In the genomic region with DNA sequence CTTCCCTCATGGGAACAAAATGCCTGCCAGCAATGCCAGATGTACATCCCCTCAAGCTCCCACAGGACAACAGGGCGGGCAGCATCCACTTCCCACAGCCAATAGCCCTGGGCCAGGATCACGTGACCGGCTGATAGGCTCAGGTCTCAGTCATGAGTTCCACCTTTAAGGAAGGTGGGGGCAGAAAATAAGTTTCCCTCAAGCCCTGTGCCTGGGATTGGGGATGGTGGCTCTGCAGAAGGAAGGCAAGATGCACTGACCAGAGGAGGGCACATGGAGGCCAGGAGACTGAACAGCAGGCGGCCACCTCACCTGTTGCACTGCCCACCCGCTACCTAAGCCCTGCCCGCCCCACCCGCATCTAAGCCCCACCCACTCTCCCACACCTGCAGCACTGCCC, we compare ENCODE assay signal across 2 cellular contexts.
TF ChIP-seq lines count a peak whose summit lies in the region.

No MANE protein-coding gene starts in this region.

TF ChIP-seq in IMR-90, 13 proteins besides CTCF, POLR2A, EP300 and RAD21:
- TF ChIP-seq BHLHE40 (IDR thresholded peaks at IDR 0.05; ENCODE audit: low read depth, low read length) (no peak), FOS (IDR thresholded peaks at IDR 0.05; ENCODE audit: low read depth, low read length) (no peak), MXI1 (IDR thresholded peaks at IDR 0.05; ENCODE audit: borderline replicate concordance, low read depth, low read length) (no peak), MAZ (IDR thresholded peaks at IDR 0.05; ENCODE audit: borderline replicate concordance, low read depth, low read length) (no peak), CHD1 (IDR thresholded peaks at IDR 0.05; ENCODE audit: low read depth, low read length) (no peak), NFE2L2 (IDR thresholded peaks at IDR 0.05; ENCODE audit: low read depth, low read length) (no peak), RCOR1 (IDR thresholded peaks at IDR 0.05; ENCODE audit: insufficient replicate concordance, low read length) (no peak), CEBPB (IDR thresholded peaks at IDR 0.05; ENCODE audit: low read depth, low read length) (no peak), RFX5 (IDR thresholded peaks at IDR 0.05; ENCODE audit: low read depth, low read length) (no peak), SMC3 (IDR thresholded peaks at IDR 0.05; ENCODE audit: low read depth, low read length) (no peak), MAFK (IDR thresholded peaks at IDR 0.05; ENCODE audit: low read depth, low read length) (no peak)
- TF ChIP-seq, protein P1, sequence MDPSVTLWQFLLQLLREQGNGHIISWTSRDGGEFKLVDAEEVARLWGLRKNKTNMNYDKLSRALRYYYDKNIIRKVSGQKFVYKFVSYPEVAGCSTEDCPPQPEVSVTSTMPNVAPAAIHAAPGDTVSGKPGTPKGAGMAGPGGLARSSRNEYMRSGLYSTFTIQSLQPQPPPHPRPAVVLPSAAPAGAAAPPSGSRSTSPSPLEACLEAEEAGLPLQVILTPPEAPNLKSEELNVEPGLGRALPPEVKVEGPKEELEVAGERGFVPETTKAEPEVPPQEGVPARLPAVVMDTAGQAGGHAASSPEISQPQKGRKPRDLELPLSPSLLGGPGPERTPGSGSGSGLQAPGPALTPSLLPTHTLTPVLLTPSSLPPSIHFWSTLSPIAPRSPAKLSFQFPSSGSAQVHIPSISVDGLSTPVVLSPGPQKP (IDR thresholded peaks at IDR 0.05; ENCODE audit: borderline replicate concordance, low read depth, low read length), result no peak
- TF ChIP-seq, protein P2, sequence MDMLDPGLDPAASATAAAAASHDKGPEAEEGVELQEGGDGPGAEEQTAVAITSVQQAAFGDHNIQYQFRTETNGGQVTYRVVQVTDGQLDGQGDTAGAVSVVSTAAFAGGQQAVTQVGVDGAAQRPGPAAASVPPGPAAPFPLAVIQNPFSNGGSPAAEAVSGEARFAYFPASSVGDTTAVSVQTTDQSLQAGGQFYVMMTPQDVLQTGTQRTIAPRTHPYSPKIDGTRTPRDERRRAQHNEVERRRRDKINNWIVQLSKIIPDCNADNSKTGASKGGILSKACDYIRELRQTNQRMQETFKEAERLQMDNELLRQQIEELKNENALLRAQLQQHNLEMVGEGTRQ (IDR thresholded peaks at IDR 0.05; ENCODE audit: low read depth, low read length), result no peak

TF ChIP-seq in WTC11, 78 proteins besides CTCF, POLR2A, EP300 and RAD21:
- TF ChIP-seq, protein P3, sequence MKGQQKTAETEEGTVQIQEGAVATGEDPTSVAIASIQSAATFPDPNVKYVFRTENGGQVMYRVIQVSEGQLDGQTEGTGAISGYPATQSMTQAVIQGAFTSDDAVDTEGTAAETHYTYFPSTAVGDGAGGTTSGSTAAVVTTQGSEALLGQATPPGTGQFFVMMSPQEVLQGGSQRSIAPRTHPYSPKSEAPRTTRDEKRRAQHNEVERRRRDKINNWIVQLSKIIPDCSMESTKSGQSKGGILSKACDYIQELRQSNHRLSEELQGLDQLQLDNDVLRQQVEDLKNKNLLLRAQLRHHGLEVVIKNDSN (CRISPR knock-in tag; IDR thresholded peaks at IDR 0.05), result 0 out of 2 replicates have a peak, but pooled peaks have one; percentile 16
- TF ChIP-seq, protein P4, sequence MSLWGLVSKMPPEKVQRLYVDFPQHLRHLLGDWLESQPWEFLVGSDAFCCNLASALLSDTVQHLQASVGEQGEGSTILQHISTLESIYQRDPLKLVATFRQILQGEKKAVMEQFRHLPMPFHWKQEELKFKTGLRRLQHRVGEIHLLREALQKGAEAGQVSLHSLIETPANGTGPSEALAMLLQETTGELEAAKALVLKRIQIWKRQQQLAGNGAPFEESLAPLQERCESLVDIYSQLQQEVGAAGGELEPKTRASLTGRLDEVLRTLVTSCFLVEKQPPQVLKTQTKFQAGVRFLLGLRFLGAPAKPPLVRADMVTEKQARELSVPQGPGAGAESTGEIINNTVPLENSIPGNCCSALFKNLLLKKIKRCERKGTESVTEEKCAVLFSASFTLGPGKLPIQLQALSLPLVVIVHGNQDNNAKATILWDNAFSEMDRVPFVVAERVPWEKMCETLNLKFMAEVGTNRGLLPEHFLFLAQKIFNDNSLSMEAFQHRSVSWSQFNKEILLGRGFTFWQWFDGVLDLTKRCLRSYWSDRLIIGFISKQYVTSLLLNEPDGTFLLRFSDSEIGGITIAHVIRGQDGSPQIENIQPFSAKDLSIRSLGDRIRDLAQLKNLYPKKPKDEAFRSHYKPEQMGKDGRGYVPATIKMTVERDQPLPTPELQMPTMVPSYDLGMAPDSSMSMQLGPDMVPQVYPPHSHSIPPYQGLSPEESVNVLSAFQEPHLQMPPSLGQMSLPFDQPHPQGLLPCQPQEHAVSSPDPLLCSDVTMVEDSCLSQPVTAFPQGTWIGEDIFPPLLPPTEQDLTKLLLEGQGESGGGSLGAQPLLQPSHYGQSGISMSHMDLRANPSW (CRISPR knock-in tag; conservative IDR thresholded peaks at IDR 0.05; ENCODE audit: low read depth), result no peak
- TF ChIP-seq, protein P2 (CRISPR knock-in tag; IDR thresholded peaks at IDR 0.05), result peak; percentile 78
